20 cellular contexts compared by ENCODE assay signal in the genomic region with DNA sequence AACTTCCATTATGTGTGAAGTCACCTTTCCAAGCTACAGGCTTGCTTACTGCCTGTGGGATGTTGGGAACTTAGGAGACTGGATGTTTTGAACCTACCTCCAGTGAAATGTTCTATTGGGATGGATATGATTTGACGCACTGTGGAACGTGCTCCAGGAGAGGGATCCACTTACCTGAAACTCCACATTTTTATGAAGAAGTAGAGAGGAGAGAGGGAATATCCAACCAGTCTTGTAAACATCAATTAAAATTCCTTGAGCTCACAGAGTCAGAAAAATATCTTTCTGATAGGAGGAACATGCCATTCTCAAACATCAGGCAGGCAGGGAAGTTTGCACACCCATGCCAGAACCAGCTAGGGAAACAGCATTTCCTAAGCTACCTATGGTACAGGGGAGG.
DNase-seq lines count a peak whose midpoint lies in the region; ATAC-seq, FAIRE-seq and TF ChIP-seq lines count a peak whose summit lies in the region.
"Had no signal": no experiment of that assay in that cellular context is flagged by ENCODE, and none has a peak within 500 bp of the region (broad histone marks: within the 10 kb centered on the region; RNA-seq: fewer than 3 reads in every experiment).

No MANE protein-coding gene starts in this region.

- FAIRE-seq in astrocyte (lab: Jason Lieb, UNC) (peak; percentile 50), HepG2 (lab: Jason Lieb, UNC) (peak; percentile 34)
- FAIRE-seq: GM12878, GM18507, HTR-8/SVneo had no signal

- DNase-seq in Caco-2 (peak; percentile 5 to 34), astrocyte (ENCODE audit: low read depth) (no peak), epithelial cell of proximal tubule (ENCODE audit: low read depth) (no peak), HepG2 (ENCODE audit: low spot score) (no peak), HT-29 (ENCODE audit: low spot score) (no peak), Kasumi-1 (lab: John Stamatoyannopoulos, UW) (no peak)
- DNase-seq in activated CD8-positive, alpha-beta memory T cell treated with anti-CD3 and anti-CD28 coated beads, Interleukin-2, amount 10 ng/mL, durations not matched to agents 7 days and 5 days: no peak
- DNase-seq: CD8-positive, alpha-beta memory T cell; GDM1; GOT3; NCI-H1436; NCI-H2029; NCI-H2171; NCI-H446; NCI-H69; SIG-M5 had no signal

- H3K4me3 Mint-ChIP-seq in Caco-2 (ENCODE audit: unreplicated experiment) (no peak overlapping the region), astrocyte (ENCODE audit: unreplicated experiment) (no peak overlapping the region)
- H3K4me3 Mint-ChIP-seq in activated CD8-positive, alpha-beta memory T cell treated with anti-CD3 and anti-CD28 coated beads, Interleukin-2, amount 10 ng/mL, durations not matched to agents 7 days and 5 days: no peak overlapping the region
- H3K4me3 Mint-ChIP-seq: CD8-positive, alpha-beta memory T cell had no signal

- CTCF ChIA-PET in Caco-2 (lab: Charles Lee) (interaction anchor here (0.6 to 1.3 kb wide), 6 partner anchors 42 to 188 kb away, joined by 3 to 22 read pairs (median 3); a partner anchor contains a TSS), HepG2 (lab: Yijun Ruan, JAX; ENCODE audit: low intra/inter-chr PET ratio, low total read pairs) (no interaction called here)
- CTCF ChIA-PET in activated CD8-positive, alpha-beta memory T cell treated with anti-CD3 and anti-CD28 coated beads, Interleukin-2, amount 10 ng/mL, durations not matched to agents 7 days and 5 days (lab: Charles Lee): no interaction called here

- H2AFZ ChIP-seq in astrocyte (ENCODE audit: low read depth, low read length) (no peak overlapping the region), HepG2 (ENCODE audit: low read length) (no peak overlapping the region)

- ATAC-seq in HepG2: no peak
- ATAC-seq in GM21390 (IDR thresholded peaks at IDR 0.05; ENCODE audit: unreplicated experiment): no peak
- no peak for ATAC-seq in activated CD8-positive, alpha-beta memory T cell treated with anti-CD3 and anti-CD28 coated beads, Interleukin-2, amount 10 ng/mL, durations not matched to agents 7 days and 5 days
- ATAC-seq: GM12878 had no signal

- no peaks in the 10 kb centered on the region for H3K36me3 ChIP-seq in Caco-2 (ENCODE audit: control insufficient read depth, insufficient read depth, low read length)
- H3K36me3 ChIP-seq in astrocyte (ENCODE audit: insufficient read depth, low read length): no peaks in the 10 kb centered on the region
- H3K36me3 ChIP-seq in HepG2 (replicated peaks in 1 of 2; ENCODE audit: control insufficient read depth in 1 of 2, insufficient read depth in 2 of 2, low read length in 2 of 2): no peaks in the 10 kb centered on the region

- no peak for TF ChIP-seq POLR2A in HepG2 (IDR thresholded peaks at IDR 0.05; ENCODE audit: insufficient read depth in 1 of 2, low read depth in 2 of 2, low read length in 2 of 2)

- intact Hi-C loops in Caco-2 (cut with micrococcal nuclease; ENCODE audit: unreplicated experiment): loop anchor here (1.0 to 10.0 kb wide), 3 partner anchors 90 to 185 kb away; a partner anchor contains a TSS
- intact Hi-C loops in HepG2 (cut with micrococcal nuclease; ENCODE audit: unreplicated experiment): no loop called here

- TF ChIP-seq EP300 in HepG2 (IDR thresholded peaks at IDR 0.05; ENCODE audit: low read depth in 2 of 2, low read length in 2 of 2): no peak
- no peak for TF ChIP-seq EP300 in HepG2 (CRISPR knock-in tag; IDR thresholded peaks at IDR 0.05; ENCODE audit: borderline replicate concordance)

- POLR2A ChIA-PET in Caco-2 (lab: Charles Lee): no interaction called here
- POLR2A ChIA-PET in HepG2 (lab: Yijun Ruan, JAX): no interaction called here

- peak overlapping the region; percentile 48 for H3K27ac Mint-ChIP-seq in Caco-2 (ENCODE audit: unreplicated experiment)
- no peak overlapping the region for H3K27ac Mint-ChIP-seq in astrocyte (ENCODE audit: unreplicated experiment)
- no peak overlapping the region for H3K27ac Mint-ChIP-seq in activated CD8-positive, alpha-beta memory T cell treated with anti-CD3 and anti-CD28 coated beads, Interleukin-2, amount 10 ng/mL, durations not matched to agents 7 days and 5 days
- H3K27ac Mint-ChIP-seq: CD8-positive, alpha-beta memory T cell had no signal

- in situ Hi-C loops in HepG2 (cut with HindIII; ENCODE audit: extremely low pct_ligation_motif_present, low pct_unique_long_range_greater_than_20kb): loop anchor here (5.0 to 25.0 kb wide), 2 partner anchors 182 to 372 kb away; no protein-coding TSS in a partner anchor

- no peaks in the 10 kb centered on the region for H3K27me3 Mint-ChIP-seq in Caco-2 (ENCODE audit: insufficient read depth, unreplicated experiment)
- peaks cover 3% of the 10 kb centered on the region for H3K27me3 Mint-ChIP-seq in astrocyte (ENCODE audit: low read depth, unreplicated experiment)
- H3K27me3 Mint-ChIP-seq in activated CD8-positive, alpha-beta memory T cell treated with anti-CD3 and anti-CD28 coated beads, Interleukin-2, amount 10 ng/mL, durations not matched to agents 7 days and 5 days: no peaks in the 10 kb centered on the region

- H3K4me2 ChIP-seq in astrocyte (ENCODE audit: low read length): no peak overlapping the region
- H3K4me2 ChIP-seq in HepG2 (ENCODE audit: low read depth, low read length): no peak overlapping the region

- H3K79me2 ChIP-seq in astrocyte (ENCODE audit: insufficient read depth, low read length) (no peaks in the 10 kb centered on the region), HepG2 (ENCODE audit: insufficient read depth, low read length) (no peaks in the 10 kb centered on the region)

- H3K4me3 ChIP-seq in Caco-2 (ENCODE audit: low read depth, low read length) (no peak overlapping the region), astrocyte (ENCODE audit: insufficient read depth, low read depth, low read length) (no peak overlapping the region), epithelial cell of proximal tubule (ENCODE audit: low read depth, low read length) (no peak overlapping the region), HepG2 (replicated peaks in 1 of 3; ENCODE audit: insufficient read depth in 1 of 3, low read depth in 2 of 3, low read length in 3 of 3) (no peak overlapping the region)
- H3K4me3 ChIP-seq: GM12878 had no signal

- TF ChIP-seq CTCF in Caco-2 (IDR thresholded peaks at IDR 0.05; ENCODE audit: insufficient read depth in 1 of 2, low read depth in 1 of 2, low read length in 1 of 2, severe bottlenecking in 1 of 2, unreplicated experiment in 1 of 2) (no peak), astrocyte (IDR thresholded peaks at IDR 0.05; ENCODE audit: insufficient read depth, low read depth, low read length) (no peak), epithelial cell of proximal tubule (conservative IDR thresholded peaks at IDR 0.05; ENCODE audit: low read depth, low read length) (peak; percentile 47), HepG2 (CRISPR knock-in tag; IDR thresholded peaks at IDR 0.05) (peak; percentile 18; the same call in 1 of the 2 replicates)

- BruUV-seq in Caco-2 (replicated peaks; lab: Mats Ljungman, UMichigan): no TSS peak
- BruUV-seq in HepG2 (replicated peaks; lab: Mats Ljungman, UMichigan): no TSS peak

- H3K9ac ChIP-seq in astrocyte (ENCODE audit: low read length): no peak overlapping the region
- H3K9ac ChIP-seq in HepG2 (ENCODE audit: insufficient read depth, low read depth, low read length): no peak overlapping the region

- H3K9me3 ChIP-seq in Caco-2 (no peaks in the 10 kb centered on the region), astrocyte (ENCODE audit: insufficient read depth, low read depth, low read length) (no peaks in the 10 kb centered on the region), HepG2 (ENCODE audit: low read length) (no peaks in the 10 kb centered on the region)

- H3K27me3 ChIP-seq in Caco-2 (replicated peaks; ENCODE audit: control insufficient read depth, insufficient read depth, low read length) (no peaks in the 10 kb centered on the region), astrocyte (ENCODE audit: insufficient read depth, low read length) (no peaks in the 10 kb centered on the region), HepG2 (ENCODE audit: control insufficient read depth in 1 of 2, insufficient read depth in 2 of 2, low read length in 2 of 2) (no peaks in the 10 kb centered on the region)

- TF ChIP-seq RAD21 in HepG2 (CRISPR knock-in tag; IDR thresholded peaks at IDR 0.05): no peak

- peaks cover 14% of the 10 kb centered on the region for H3K4me1 Mint-ChIP-seq in Caco-2 (ENCODE audit: low read depth, unreplicated experiment)
- no peaks in the 10 kb centered on the region for H3K4me1 Mint-ChIP-seq in astrocyte (ENCODE audit: low read depth, unreplicated experiment)
- no peaks in the 10 kb centered on the region for H3K4me1 Mint-ChIP-seq in activated CD8-positive, alpha-beta memory T cell treated with anti-CD3 and anti-CD28 coated beads, Interleukin-2, amount 10 ng/mL, durations not matched to agents 7 days and 5 days
- H3K4me1 Mint-ChIP-seq: CD8-positive, alpha-beta memory T cell had no signal

- H3K27ac ChIP-seq in astrocyte (ENCODE audit: low read depth, low read length) (no peak overlapping the region), HepG2 (ENCODE audit: extremely low read length, insufficient read depth, low read length) (no peak overlapping the region)

- H3K4me1 ChIP-seq in Caco-2 (0 out of 2 replicates have a peak, but pooled peaks cover 3% of the 10 kb centered on the region), astrocyte (ENCODE audit: insufficient read depth, low read length) (no peaks in the 10 kb centered on the region), HepG2 (ENCODE audit: insufficient read depth, low read length) (no peaks in the 10 kb centered on the region)

- peaks cover 10% of the 10 kb centered on the region for H3K9me3 Mint-ChIP-seq in Caco-2 (ENCODE audit: unreplicated experiment)
- H3K9me3 Mint-ChIP-seq in astrocyte (ENCODE audit: unreplicated experiment): no peaks in the 10 kb centered on the region
- H3K9me3 Mint-ChIP-seq in activated CD8-positive, alpha-beta memory T cell treated with anti-CD3 and anti-CD28 coated beads, Interleukin-2, amount 10 ng/mL, durations not matched to agents 7 days and 5 days (ENCODE audit: low read depth): no peaks in the 10 kb centered on the region
- H3K9me3 Mint-ChIP-seq: CD8-positive, alpha-beta memory T cell had no signal

- H4K20me1 ChIP-seq in astrocyte (ENCODE audit: insufficient read depth, low read length) (no peaks in the 10 kb centered on the region), HepG2 (ENCODE audit: insufficient read depth, low read length) (no peaks in the 10 kb centered on the region)

- H3K36me3 Mint-ChIP-seq in Caco-2 (ENCODE audit: insufficient read depth, unreplicated experiment): no peaks in the 10 kb centered on the region
- H3K36me3 Mint-ChIP-seq in astrocyte (ENCODE audit: low read depth, unreplicated experiment): no peaks in the 10 kb centered on the region
- no peaks in the 10 kb centered on the region for H3K36me3 Mint-ChIP-seq in activated CD8-positive, alpha-beta memory T cell treated with anti-CD3 and anti-CD28 coated beads, Interleukin-2, amount 10 ng/mL, durations not matched to agents 7 days and 5 days
- H3K36me3 Mint-ChIP-seq: CD8-positive, alpha-beta memory T cell had no signal

- WGBS in HepG2 (ENCODE audit: low lambda C conversion rate): 63% methylated on average over 2 of the region's 2 CpGs

TF ChIP-seq in HepG2, 621 proteins besides CTCF, POLR2A, EP300 and RAD21 (continues in another document):
- TF ChIP-seq ZNF564 (CRISPR knock-in tag; IDR thresholded peaks at IDR 0.05): no peak
- no peak for TF ChIP-seq TMF1 (CRISPR knock-in tag; IDR thresholded peaks at IDR 0.05; ENCODE audit: low read depth)
- no peak for TF ChIP-seq CBX2 (IDR thresholded peaks at IDR 0.05; ENCODE audit: low read depth, low read length)
- TF ChIP-seq CBX2 (CRISPR knock-in tag; IDR thresholded peaks at IDR 0.05; ENCODE audit: low read depth): no peak

Comparison
In these comparisons a context has a peak if more than half of its experiments do, and no peak if none do; other contexts are left out.
1. DNase-seq: peak in Caco-2 (2 of 2); none in astrocyte (single experiment), epithelial cell of proximal tubule (single experiment), HepG2 (single experiment), HT-29 (single experiment), Kasumi-1 (0 of 2) and activated CD8-positive, alpha-beta memory T cell treated with anti-CD3 and anti-CD28 coated beads, Interleukin-2, amount 10 ng/mL, durations not matched to agents 7 days and 5 days (single experiment).
2. CTCF ChIP-seq: peak in epithelial cell of proximal tubule (single experiment) and HepG2 (single experiment); none in Caco-2 (0 of 2) and astrocyte (single experiment).